In the genomic region with DNA sequence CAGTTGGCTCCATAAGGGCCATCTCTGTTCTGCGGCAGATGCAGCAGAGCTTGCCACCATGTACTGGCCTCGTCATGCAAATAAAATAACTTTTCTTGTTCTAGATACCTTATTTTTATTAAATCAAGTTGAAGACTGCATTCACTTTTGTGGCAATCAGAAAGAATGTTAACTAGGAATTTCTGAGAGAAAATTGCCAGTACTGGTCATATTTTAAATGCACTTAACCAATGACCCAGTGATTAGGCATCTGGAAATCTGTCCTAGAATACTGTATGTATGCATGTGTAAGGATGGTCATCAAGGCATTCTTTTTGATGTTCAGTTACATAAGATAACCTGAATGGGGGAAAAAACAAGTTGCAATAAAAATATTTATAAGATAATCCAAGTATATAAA, we compare ENCODE assay signal across 15 cellular contexts. TPM values are rescaled to one million over a fixed set of nuclear protein-coding genes. Genes with fewer than 3 reads are reported as not detected.
A peak's percentile ranks its signal among the peaks of the same experiment; 100 is the strongest.
DNase-seq lines count a peak whose midpoint lies in the region; ATAC-seq, FAIRE-seq and TF ChIP-seq lines count a peak whose summit lies in the region.
"Had no signal": no experiment of that assay in that cellular context is flagged by ENCODE, and none has a peak within 500 bp of the region (broad histone marks: within the 10 kb centered on the region; RNA-seq: fewer than 3 reads in every experiment).

No MANE protein-coding gene starts in this region.

- peaks cover 24% of the 10 kb centered on the region for H3K36me3 Mint-ChIP-seq in astrocyte (ENCODE audit: low read depth, unreplicated experiment)
- H3K36me3 Mint-ChIP-seq: IgD-negative memory B cell had no signal

- no peak overlapping the region for H2BK12ac ChIP-seq in mesenchymal stem cell (ENCODE audit: low read length in 2 of 2)

- no peak overlapping the region for H4K91ac ChIP-seq in mesenchymal stem cell (ENCODE audit: low read length)

- peak overlapping the region; percentile 48 for H3K27ac Mint-ChIP-seq in astrocyte (ENCODE audit: unreplicated experiment)
- H3K27ac Mint-ChIP-seq: IgD-negative memory B cell had no signal

- H3K4me1 Mint-ChIP-seq in astrocyte (ENCODE audit: low read depth, unreplicated experiment), result peaks cover 29% of the 10 kb centered on the region

- H2AFZ ChIP-seq in astrocyte (ENCODE audit: low read depth, low read length) (no peak overlapping the region), mesenchymal stem cell (ENCODE audit: low read depth, low read length) (no peak overlapping the region)

- H3K9me3 Mint-ChIP-seq in astrocyte (ENCODE audit: unreplicated experiment), result no peaks in the 10 kb centered on the region
- H3K9me3 Mint-ChIP-seq: IgD-negative memory B cell had no signal

- H3K27ac ChIP-seq in astrocyte (ENCODE audit: low read depth, low read length) (peak overlapping the region; percentile 49), mesenchymal stem cell (ENCODE audit: low read length, poor library complexity, severe bottlenecking) (peak overlapping the region; percentile 65), temporal lobe (ENCODE audit: low read depth, low read length) (peak overlapping the region; percentile 70)

- H3K79me2 ChIP-seq in astrocyte (ENCODE audit: insufficient read depth, low read length), result no peaks in the 10 kb centered on the region

- no peak overlapping the region for H2BK120ac ChIP-seq in mesenchymal stem cell (ENCODE audit: low read depth, low read length)

- no peak for ATAC-seq in HG03045 (IDR thresholded peaks at IDR 0.05; ENCODE audit: unreplicated experiment)

- H2AK5ac ChIP-seq in mesenchymal stem cell (ENCODE audit: low read length, severe bottlenecking), result peak overlapping the region; percentile 96

- TF ChIP-seq CTCF in astrocyte (IDR thresholded peaks at IDR 0.05; ENCODE audit: insufficient read depth, low read depth, low read length), result no peak

- H3K4me1 ChIP-seq in astrocyte (ENCODE audit: insufficient read depth, low read length), result peaks cover 48% of the 10 kb centered on the region
- peaks cover 2% of the 10 kb centered on the region for H3K4me1 ChIP-seq in mesenchymal stem cell (ENCODE audit: control insufficient read depth, insufficient read depth, low read depth, low read length)

- H3K4me3 ChIP-seq in astrocyte (ENCODE audit: insufficient read depth, low read depth, low read length) (no peak overlapping the region), mesenchymal stem cell (ENCODE audit: insufficient read depth in 1 of 2, low read depth in 1 of 2, low read length in 2 of 2) (no peak overlapping the region)

- H3K4ac ChIP-seq in mesenchymal stem cell (ENCODE audit: low read depth in 1 of 2, low read length in 2 of 2), result no peak overlapping the region

- H3K9ac ChIP-seq in astrocyte (ENCODE audit: low read length) (no peak overlapping the region), mesenchymal stem cell (ENCODE audit: low read length) (no peak overlapping the region)

- no peak overlapping the region for H2BK5ac ChIP-seq in mesenchymal stem cell (ENCODE audit: low read depth, low read length, poor library complexity, severe bottlenecking)

- H3K27me3 ChIP-seq in astrocyte (ENCODE audit: insufficient read depth, low read length), result no peaks in the 10 kb centered on the region
- H3K27me3 ChIP-seq in mesenchymal stem cell (ENCODE audit: control insufficient read depth in 1 of 2, insufficient read depth in 1 of 2, low read length in 2 of 2), result no peaks in the 10 kb centered on the region

- H4K20me1 ChIP-seq in astrocyte (ENCODE audit: insufficient read depth, low read length), result peaks cover 16% of the 10 kb centered on the region

- WGBS in mesenchymal stem cell, result 100% methylated on average over 1 of the region's 2 CpGs

- H2BK15ac ChIP-seq in mesenchymal stem cell (ENCODE audit: low read depth, poor library complexity, severe bottlenecking), result no peak overlapping the region

- DNase-seq in EL (peak; percentile 22), astrocyte (ENCODE audit: low read depth) (peak; percentile 29), mesenchymal stem cell (no peak), cerebellar cortex (ENCODE audit: low spot score) (no peak), NCI-H82 (lab: John Stamatoyannopoulos, UW) (no peak), NCI-H187 treated with DMSO at 0.1 percent for 48 hours (lab: John Stamatoyannopoulos, UW) (no peak)
- DNase-seq: MV-4-11; NCI-H1436; NCI-H2081 treated with DMSO at 0.1 percent for 48 hours; NCI-H526; NK-92 treated with Interleukin-12 subunit alpha and Interleukin-12 subunit beta, amount 100 ng/mL, for 24 hours had no signal

- no peak overlapping the region for H4K8ac ChIP-seq in mesenchymal stem cell (ENCODE audit: low read length)

- no peak overlapping the region for H3K4me2 ChIP-seq in astrocyte (ENCODE audit: low read length)
- no peak overlapping the region for H3K4me2 ChIP-seq in mesenchymal stem cell (ENCODE audit: low read length, poor library complexity, severe bottlenecking)

- H3K79me1 ChIP-seq in mesenchymal stem cell (replicated peaks; ENCODE audit: low read length, poor library complexity, severe bottlenecking), result peaks cover 16% of the 10 kb centered on the region

- H3K27me3 Mint-ChIP-seq in astrocyte (ENCODE audit: low read depth, unreplicated experiment), result no peaks in the 10 kb centered on the region
- H3K27me3 Mint-ChIP-seq: IgD-negative memory B cell had no signal

- H3K14ac ChIP-seq in mesenchymal stem cell (ENCODE audit: low read length in 2 of 2), result no peak overlapping the region

- H3K9me3 ChIP-seq in astrocyte (ENCODE audit: insufficient read depth, low read depth, low read length), result no peaks in the 10 kb centered on the region
- H3K9me3 ChIP-seq in mesenchymal stem cell (ENCODE audit: control insufficient read depth, low read length), result no peaks in the 10 kb centered on the region

- H3K36me3 ChIP-seq in astrocyte (ENCODE audit: insufficient read depth, low read length) (peaks cover 22% of the 10 kb centered on the region), mesenchymal stem cell (ENCODE audit: control insufficient read depth in 1 of 2, insufficient read depth in 2 of 2, low read depth in 1 of 2, low read length in 2 of 2) (peaks cover 17 to 74% of the 10 kb centered on the region in 2 experiments)

- no peak overlapping the region for H3K18ac ChIP-seq in mesenchymal stem cell (ENCODE audit: low read depth in 1 of 2, low read length in 2 of 2)

- FAIRE-seq in astrocyte (lab: Jason Lieb, UNC), result no peak
- FAIRE-seq: GM18507 had no signal

- no peak overlapping the region for H3K23ac ChIP-seq in mesenchymal stem cell (ENCODE audit: low read length in 2 of 2)

- no peak overlapping the region for H3K4me3 Mint-ChIP-seq in astrocyte (ENCODE audit: unreplicated experiment)

RNA-seq across cellular contexts. Expression of a gene that starts 34.2 kb away (rescaled TPM):
- total RNA-seq in astrocyte, result 1.2 and 2.2 TPM in 2 replicates
- polyA plus RNA-seq in mesenchymal stem cell (2013, experiment 1 of 2), result 0.10 TPM
- polyA plus RNA-seq in mesenchymal stem cell (2013, experiment 2 of 2), result 0.08 TPM
- total RNA-seq in temporal lobe, result 111 TPM

Comparison
In these comparisons a context has a peak if more than half of its experiments do, and no peak if none do; other contexts are left out.
1. DNase-seq: peak in EL (single experiment) and astrocyte (single experiment); none in mesenchymal stem cell (single experiment), cerebellar cortex (single experiment), NCI-H82 (single experiment) and NCI-H187 treated with DMSO at 0.1 percent for 48 hours (single experiment).
2. RNA of a gene that starts 34.2 kb away (total RNA-seq): 111 TPM in temporal lobe (single experiment); 1.2 to 2.2 TPM in astrocyte; every median in the first group is over 10 times any median in the second.
3. Peak in every context shown above with its lines, with median percentiles within 50 percentile points of each other: H3K27ac ChIP-seq.